ENCODE assay signal across 8 cellular contexts in the genomic region with DNA sequence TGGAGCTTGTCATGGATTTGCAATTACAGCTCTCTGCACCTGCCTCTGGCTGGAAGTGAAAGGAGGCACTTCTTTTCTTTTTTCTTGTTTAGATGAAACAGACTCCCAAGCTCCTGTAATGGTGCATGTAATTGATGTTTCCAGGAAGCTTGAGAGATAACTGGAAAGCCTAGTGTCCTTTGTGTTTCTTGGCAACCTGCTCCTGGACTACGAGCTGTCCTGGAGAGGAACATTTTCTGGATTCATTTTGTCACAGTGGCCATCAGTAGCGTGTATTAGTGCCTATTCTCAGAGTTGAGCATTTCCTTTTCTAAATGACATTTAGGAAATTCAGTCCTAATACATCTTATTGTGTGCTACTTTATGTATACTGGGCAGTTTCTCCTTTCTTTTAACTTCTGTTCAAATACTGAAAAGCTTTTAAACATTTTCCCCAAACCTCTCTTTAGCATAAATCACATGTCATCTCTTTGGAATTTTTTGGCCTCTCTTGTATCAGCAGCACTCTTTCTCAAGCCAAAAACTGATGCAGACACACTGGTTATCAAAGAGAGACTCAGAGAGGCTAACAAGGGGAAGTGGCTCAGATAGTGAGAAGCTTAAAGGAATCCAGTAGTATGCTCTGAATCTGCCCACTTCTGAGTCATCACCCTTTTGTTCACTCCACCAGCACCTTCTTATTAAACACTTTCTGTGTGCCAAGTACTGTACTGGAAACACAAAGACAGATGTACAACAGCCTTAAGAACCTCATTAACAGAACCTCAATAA.
DNase-seq lines count a peak whose midpoint lies in the region; ATAC-seq and TF ChIP-seq lines count a peak whose summit lies in the region.

No MANE protein-coding gene starts in this region.

- DNase-seq in AG08395 (ENCODE audit: low spot score) (peak; percentile 88), HS-27A (ENCODE audit: low read depth) (peak; percentile 76), amniotic stem cell (lab: John Stamatoyannopoulos, UW) (peak; percentile 15), kidney glomerular epithelial cell (lab: John Stamatoyannopoulos, UW) (peak; percentile 57), GDM1 (lab: John Stamatoyannopoulos, UW) (no peak), GM10266 (ENCODE audit: extremely low spot score) (no peak)
- DNase-seq in activated CD4-positive, alpha-beta T cell treated with anti-CD3 and anti-CD28 coated beads, Interleukin-2, amount 50 U/mL, for 1 hour = no peak

- no peak for TF ChIP-seq CTCF in GM10266 (IDR thresholded peaks at IDR 0.05; ENCODE audit: control insufficient read depth, insufficient read depth, low read depth, missing control alignments)

- no peak for ATAC-seq in HG02885 (IDR thresholded peaks at IDR 0.05; ENCODE audit: poor library complexity, unreplicated experiment)

Comparison
In these comparisons a context has a peak if more than half of its experiments do, and no peak if none do; other contexts are left out.
1. DNase-seq: peak in AG08395 (single experiment), HS-27A (single experiment), amniotic stem cell (single experiment) and kidney glomerular epithelial cell (single experiment); none in GDM1 (single experiment), activated CD4-positive, alpha-beta T cell treated with anti-CD3 and anti-CD28 coated beads, Interleukin-2, amount 50 U/mL, for 1 hour (single experiment) and GM10266 (single experiment).